Comparison of ENCODE assay signal across 13 cellular contexts in genomic region chr2:36489296-36489695, GRCh38.
DNase-seq lines count a peak whose midpoint lies in the region; ATAC-seq and TF ChIP-seq lines count a peak whose summit lies in the region.
"Had no signal": no experiment of that assay in that cellular context is flagged by ENCODE, and none has a peak within 500 bp of the region (broad histone marks: within the 10 kb centered on the region; RNA-seq: fewer than 3 reads in every experiment).

No MANE protein-coding gene starts in this region.

- TF ChIP-seq CTCF in SK-N-SH (IDR thresholded peaks at IDR 0.05) (no peak), fibroblast of the aortic adventitia (IDR thresholded peaks at IDR 0.05; ENCODE audit: insufficient read depth, low read length) (no peak)

- POLR2A ChIA-PET in SK-N-SH (lab: Yijun Ruan, JAX), result no interaction called here
- POLR2A ChIA-PET in HEK293T (lab: Yijun Ruan, JAX), result no interaction called here

- CTCF ChIA-PET in SK-N-SH (lab: Yijun Ruan, JAX) (interaction anchor here (1.3 to 1.4 kb wide), 2 partner anchors 10 to 27 kb away, joined by 3 read pairs; no protein-coding TSS in a partner anchor), HEK293T (lab: Yijun Ruan, JAX) (no interaction called here)

- H4K20me1 ChIP-seq in SK-N-SH (ENCODE audit: insufficient read depth), result no peaks in the 10 kb centered on the region

- H3K9ac ChIP-seq in SK-N-SH (peak overlapping the region; percentile 45), skeletal muscle tissue (ENCODE audit: low read depth in 1 of 3, low read length in 3 of 3) (no peak overlapping the region)

- peak; percentile 97 for DNase-seq in EH (ENCODE audit: low read depth)
- no peak for DNase-seq in SK-N-SH
- peak; percentile 63 for DNase-seq in fibroblast of the aortic adventitia (ENCODE audit: low read depth)
- no peak for DNase-seq in SIG-M5 (lab: John Stamatoyannopoulos, UW)
- no peak for DNase-seq in NCI-H2029 (lab: John Stamatoyannopoulos, UW)
- DNase-seq in HEK293T (ENCODE audit: extremely low spot score), result no peak
- DNase-seq: colonic mucosa; COR-L47; Right ventricle myocardium superior; stimulated activated naive B cell treated with anti-CD40 and anti-IgM and Interleukin-4, amounts not matched to agents 10 μg/mL and 1 μg/mL and 100 μg/mL, for 72 hours had no signal

- H3K9me3 ChIP-seq in SK-N-SH, result no peaks in the 10 kb centered on the region
- H3K9me3 ChIP-seq in skeletal muscle tissue (ENCODE audit: control insufficient read depth in 3 of 3, low read length in 3 of 3), result no peaks in the 10 kb centered on the region
- H3K9me3 ChIP-seq: colonic mucosa had no signal

- ATAC-seq in HG03457 (IDR thresholded peaks at IDR 0.05; ENCODE audit: unreplicated experiment), result no peak
- ATAC-seq: activated CD4-positive, CD25-positive, alpha-beta regulatory T cell treated with anti-CD3 and anti-CD28 coated beads, Interleukin-2, amount 50 U/mL, for 24 hours; stimulated activated naive B cell treated with anti-CD40 and anti-IgM and Interleukin-4, amounts not matched to agents 10 μg/mL and 1 μg/mL and 100 μg/mL, for 72 hours had no signal

- peak in 1 of 2 experiments; percentile 30; a peak in 1 of 4 replicates for TF ChIP-seq EP300 in SK-N-SH (IDR thresholded peaks at IDR 0.05; ENCODE audit: borderline replicate concordance in 1 of 2, low read depth in 1 of 2, low read length in 1 of 2)

- TF ChIP-seq RAD21 in SK-N-SH (IDR thresholded peaks at IDR 0.05; ENCODE audit: low read length), result no peak

- H3K27ac ChIP-seq in SK-N-SH (ENCODE audit: low read depth in 2 of 2, low read length in 1 of 2) (peak overlapping the region; percentile 83 to 91; a peak in 3 of 4 replicates), skeletal muscle tissue (ENCODE audit: low read depth, low read length) (peak overlapping the region; percentile 29)
- H3K27ac ChIP-seq: colonic mucosa had no signal

- H2AFZ ChIP-seq in SK-N-SH (ENCODE audit: low read depth), result no peak overlapping the region

- H3K27me3 ChIP-seq in SK-N-SH (ENCODE audit: insufficient read depth) (no peaks in the 10 kb centered on the region), skeletal muscle tissue (ENCODE audit: control insufficient read depth in 3 of 3, insufficient read depth in 3 of 3, low read length in 3 of 3) (no peaks in the 10 kb centered on the region)
- H3K27me3 ChIP-seq: colonic mucosa had no signal

- peaks cover 0 to 90% of the 10 kb centered on the region in 2 experiments for H3K4me1 ChIP-seq in SK-N-SH (ENCODE audit: control insufficient read depth in 1 of 2, insufficient read depth in 2 of 2, low read depth in 1 of 2, low read length in 1 of 2)
- peaks cover 34 to 64% (median 39%) of the 10 kb centered on the region in 3 donors for H3K4me1 ChIP-seq in skeletal muscle tissue (ENCODE audit: control insufficient read depth in 3 of 3, insufficient read depth in 3 of 3, low read length in 3 of 3)
- H3K4me1 ChIP-seq: colonic mucosa had no signal

- H3K36me3 ChIP-seq in SK-N-SH (replicated peaks in 1 of 2; ENCODE audit: control insufficient read depth in 1 of 2, insufficient read depth in 2 of 2, low read length in 1 of 2) (peaks cover 7 to 54% of the 10 kb centered on the region in 2 experiments), skeletal muscle tissue (ENCODE audit: control insufficient read depth in 3 of 3, insufficient read depth in 3 of 3, low read length in 3 of 3) (peaks cover 0 to 4% (median 3%) of the 10 kb centered on the region in 3 donors)
- H3K36me3 ChIP-seq: colonic mucosa had no signal

- no peaks in the 10 kb centered on the region for H3K9me2 ChIP-seq in SK-N-SH

- H3K4me3 ChIP-seq in SK-N-SH (ENCODE audit: low read depth in 2 of 2, low read length in 1 of 2) (no peak overlapping the region), fibroblast of the aortic adventitia (ENCODE audit: low read depth, low read length) (no peak overlapping the region), skeletal muscle tissue (ENCODE audit: low read length in 3 of 3) (no peak overlapping the region)
- H3K4me3 ChIP-seq: colonic mucosa had no signal

- H3K79me2 ChIP-seq in SK-N-SH (ENCODE audit: insufficient read depth), result peaks cover 76% of the 10 kb centered on the region

- 8% methylated on average over 5 of the region's 5 CpGs for WGBS in SK-N-SH (ENCODE audit: low lambda C conversion rate)

- peaks cover 45% of the 10 kb centered on the region for H3F3A ChIP-seq in SK-N-SH (replicated peaks; ENCODE audit: insufficient read depth)

- H3K4me2 ChIP-seq in SK-N-SH, result peak overlapping the region; percentile 43

TF ChIP-seq in SK-N-SH, 30 proteins besides CTCF, POLR2A, EP300 and RAD21 (continues in another document):
- peak; percentile 50; the same call in 1 of the 2 replicates for TF ChIP-seq TCF12 (IDR thresholded peaks at IDR 0.05)
- TF ChIP-seq FOXM1 (IDR thresholded peaks at IDR 0.05; ENCODE audit: low read depth), result no peak
- no peak for TF ChIP-seq FOXJ3 (CRISPR knock-in tag; IDR thresholded peaks at IDR 0.05)
- no peak for TF ChIP-seq EZH2phosphoT487 (IDR thresholded peaks at IDR 0.05; ENCODE audit: borderline replicate concordance, low read depth)
- TF ChIP-seq ZBTB33 (IDR thresholded peaks at IDR 0.05; ENCODE audit: borderline replicate concordance, low read depth), result no peak
- TF ChIP-seq CHD2 (IDR thresholded peaks at IDR 0.05; ENCODE audit: low read length, partially characterized antibody), result no peak
- peak; percentile 75 for TF ChIP-seq FOSL2 (IDR thresholded peaks at IDR 0.05; ENCODE audit: borderline replicate concordance, low read depth)
- TF ChIP-seq SMC3 (IDR thresholded peaks at IDR 0.05; ENCODE audit: low read depth, low read length), result no peak
- TF ChIP-seq GATA2 (CRISPR knock-in tag; IDR thresholded peaks at IDR 0.05), result no peak
- no peak for TF ChIP-seq YY1 (IDR thresholded peaks at IDR 0.05; ENCODE audit: low read depth)

TF ChIP-seq in HEK293T, 16 proteins besides CTCF, POLR2A, EP300 and RAD21:
- TF ChIP-seq TARDBP (IDR thresholded peaks at IDR 0.05) (no peak), ARNT (IDR thresholded peaks at IDR 0.05) (no peak), LEF1 (IDR thresholded peaks at IDR 0.05; ENCODE audit: borderline replicate concordance) (no peak), ELF4 (IDR thresholded peaks at IDR 0.05) (no peak), HDGF (IDR thresholded peaks at IDR 0.05; ENCODE audit: borderline replicate concordance) (no peak), SUZ12 (IDR thresholded peaks at IDR 0.05) (no peak), SP1 (IDR thresholded peaks at IDR 0.05) (no peak), PKNOX1 (IDR thresholded peaks at IDR 0.05) (no peak), CTBP1 (IDR thresholded peaks at IDR 0.05; ENCODE audit: borderline replicate concordance) (no peak), BHLHE40 (IDR thresholded peaks at IDR 0.05; ENCODE audit: borderline replicate concordance) (no peak), ZNF384 (IDR thresholded peaks at IDR 0.05) (no peak), FOXM1 (IDR thresholded peaks at IDR 0.05; ENCODE audit: borderline replicate concordance) (no peak), FOXK2 (IDR thresholded peaks at IDR 0.05) (no peak), FOXA1 (IDR thresholded peaks at IDR 0.05) (no peak), NFRKB (IDR thresholded peaks at IDR 0.05) (no peak), L3MBTL2 (conservative IDR thresholded peaks at IDR 0.05) (no peak)

Comparison
In these comparisons a context has a peak if more than half of its experiments do, and no peak if none do; other contexts are left out.
1. DNase-seq: peak in EH (single experiment) and fibroblast of the aortic adventitia (single experiment); none in SK-N-SH (single experiment), SIG-M5 (single experiment), NCI-H2029 (single experiment) and HEK293T (single experiment).